ENCODE assay signal across 21 cellular contexts in genomic region chr15:66134284-66134683, GRCh38.
"Had no signal": no experiment of that assay in that cellular context is flagged by ENCODE, and none has a peak within 500 bp of the region (broad histone marks: within the 10 kb centered on the region; RNA-seq: fewer than 3 reads in every experiment).

No MANE protein-coding gene starts in this region.

- H3K9me3 ChIP-seq: colonic mucosa, heart left ventricle, neutrophil, right atrium auricular region, sigmoid colon, stomach, thyroid gland had no signal

- H3K27me3 Mint-ChIP-seq: stimulated activated naive B cell treated with anti-CD40 and anti-IgM and Interleukin-4, amounts not matched to agents 10 μg/mL and 1 μg/mL and 100 μg/mL, for 72 hours had no signal

- H3K27me3 ChIP-seq: colonic mucosa, right atrium auricular region, stomach, thyroid gland had no signal

- H3K4me3 Mint-ChIP-seq: endodermal cell; naive thymus-derived CD4-positive, alpha-beta T cell; nephron progenitor cell; stimulated activated naive B cell treated with anti-CD40 and anti-IgM and Interleukin-4, amounts not matched to agents 10 μg/mL and 1 μg/mL and 100 μg/mL, for 72 hours; type B pancreatic cell had no signal

- DNase-seq: colonic mucosa; dermis blood vessel endothelial cell; effector CD4-positive, alpha-beta T cell; endodermal cell; foreskin melanocyte; heart left ventricle; hippocampal formation; mammary epithelial cell; naive thymus-derived CD4-positive, alpha-beta T cell; nephron progenitor cell; sigmoid colon; stimulated activated CD4-positive, alpha-beta T cell treated with anti-CD3 and anti-CD28 coated beads, Interleukin-2, amount 100 ng/mL, for 24 hours; stimulated activated CD4-positive, alpha-beta T cell treated with anti-CD3 and anti-CD28 coated beads, Interleukin-4, amount 100 ng/mL, for 4 hours; stimulated activated naive B cell treated with anti-CD40 and anti-IgM and Interleukin-4, amounts not matched to agents 10 μg/mL and 1 μg/mL and 100 μg/mL, for 72 hours; stomach; thyroid gland had no signal

- H3K9me3 Mint-ChIP-seq: endodermal cell; naive thymus-derived CD4-positive, alpha-beta T cell; nephron progenitor cell; stimulated activated naive B cell treated with anti-CD40 and anti-IgM and Interleukin-4, amounts not matched to agents 10 μg/mL and 1 μg/mL and 100 μg/mL, for 72 hours; type B pancreatic cell had no signal

- H3K27ac Mint-ChIP-seq: nephron progenitor cell; stimulated activated naive B cell treated with anti-CD40 and anti-IgM and Interleukin-4, amounts not matched to agents 10 μg/mL and 1 μg/mL and 100 μg/mL, for 72 hours; type B pancreatic cell had no signal

- ATAC-seq: heart left ventricle; left lobe of liver; naive thymus-derived CD4-positive, alpha-beta T cell; stimulated activated naive B cell treated with anti-CD40 and anti-IgM and Interleukin-4, amounts not matched to agents 10 μg/mL and 1 μg/mL and 100 μg/mL, for 72 hours had no signal

- H3K36me3 Mint-ChIP-seq: naive thymus-derived CD4-positive, alpha-beta T cell; stimulated activated naive B cell treated with anti-CD40 and anti-IgM and Interleukin-4, amounts not matched to agents 10 μg/mL and 1 μg/mL and 100 μg/mL, for 72 hours; type B pancreatic cell had no signal

- H3K27ac ChIP-seq: colonic mucosa, heart left ventricle, neutrophil, right atrium auricular region, sigmoid colon, skin epidermis, stomach, thyroid gland had no signal
